Comparison of ENCODE assay signal across 1 cellular context in genomic region chr10:75234017-75234682, GRCh38.
TF ChIP-seq lines count a peak whose summit lies in the region.

No MANE protein-coding gene starts in this region.

TF ChIP-seq in K562, 482 proteins besides CTCF, POLR2A, EP300 and RAD21 (continued from another document and continues in another):
- TF ChIP-seq ZNF592 (IDR thresholded peaks at IDR 0.05): 0 out of 2 replicates have a peak, but pooled peaks have one; percentile 58
- no peak for TF ChIP-seq ZNF253 (CRISPR knock-in tag; conservative IDR thresholded peaks at IDR 0.05)
- TF ChIP-seq PCBP2 (IDR thresholded peaks at IDR 0.05; ENCODE audit: low read depth, low read length, poor library complexity, severe bottlenecking): no peak
- TF ChIP-seq TAF9B (IDR thresholded peaks at IDR 0.05; ENCODE audit: partially characterized antibody): no peak
- TF ChIP-seq ZNF511 (CRISPR knock-in tag; IDR thresholded peaks at IDR 0.05): peak; percentile 41; the same call in 1 of the 2 replicates
- TF ChIP-seq ZC3H8 (IDR thresholded peaks at IDR 0.05): no peak
- 0 out of 2 replicates have a peak, but pooled peaks have one; percentile 12 for TF ChIP-seq DPF2 (IDR thresholded peaks at IDR 0.05)
- no peak for TF ChIP-seq ZBTB33 (CRISPR knock-in tag; IDR thresholded peaks at IDR 0.05)
- TF ChIP-seq TAL1 (IDR thresholded peaks at IDR 0.05): no peak
- no peak for TF ChIP-seq FIP1L1 (IDR thresholded peaks at IDR 0.05; ENCODE audit: low read depth, low read length, poor library complexity, severe bottlenecking)
- TF ChIP-seq RBM14 (IDR thresholded peaks at IDR 0.05; ENCODE audit: borderline replicate concordance, insufficient read depth, low read depth, low read length): no peak
- TF ChIP-seq, protein P1, sequence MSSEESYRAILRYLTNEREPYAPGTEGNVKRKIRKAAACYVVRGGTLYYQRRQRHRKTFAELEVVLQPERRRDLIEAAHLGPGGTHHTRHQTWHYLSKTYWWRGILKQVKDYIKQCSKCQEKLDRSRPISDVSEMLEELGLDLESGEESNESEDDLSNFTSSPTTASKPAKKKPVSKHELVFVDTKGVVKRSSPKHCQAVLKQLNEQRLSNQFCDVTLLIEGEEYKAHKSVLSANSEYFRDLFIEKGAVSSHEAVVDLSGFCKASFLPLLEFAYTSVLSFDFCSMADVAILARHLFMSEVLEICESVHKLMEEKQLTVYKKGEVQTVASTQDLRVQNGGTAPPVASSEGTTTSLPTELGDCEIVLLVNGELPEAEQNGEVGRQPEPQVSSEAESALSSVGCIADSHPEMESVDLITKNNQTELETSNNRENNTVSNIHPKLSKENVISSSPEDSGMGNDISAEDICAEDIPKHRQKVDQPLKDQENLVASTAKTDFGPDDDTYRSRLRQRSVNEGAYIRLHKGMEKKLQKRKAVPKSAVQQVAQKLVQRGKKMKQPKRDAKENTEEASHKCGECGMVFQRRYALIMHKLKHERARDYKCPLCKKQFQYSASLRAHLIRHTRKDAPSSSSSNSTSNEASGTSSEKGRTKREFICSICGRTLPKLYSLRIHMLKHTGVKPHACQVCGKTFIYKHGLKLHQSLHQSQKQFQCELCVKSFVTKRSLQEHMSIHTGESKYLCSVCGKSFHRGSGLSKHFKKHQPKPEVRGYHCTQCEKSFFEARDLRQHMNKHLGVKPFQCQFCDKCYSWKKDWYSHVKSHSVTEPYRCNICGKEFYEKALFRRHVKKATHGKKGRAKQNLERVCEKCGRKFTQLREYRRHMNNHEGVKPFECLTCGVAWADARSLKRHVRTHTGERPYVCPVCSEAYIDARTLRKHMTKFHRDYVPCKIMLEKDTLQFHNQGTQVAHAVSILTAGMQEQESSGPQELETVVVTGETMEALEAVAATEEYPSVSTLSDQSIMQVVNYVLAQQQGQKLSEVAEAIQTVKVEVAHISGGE (CRISPR knock-in tag; IDR thresholded peaks at IDR 0.05): no peak
- TF ChIP-seq ZNF217 (CRISPR knock-in tag; IDR thresholded peaks at IDR 0.05): no peak
- TF ChIP-seq RFX5 (IDR thresholded peaks at IDR 0.05; ENCODE audit: low read depth, low read length): no peak
- no peak for TF ChIP-seq FOXM1 (IDR thresholded peaks at IDR 0.05; ENCODE audit: low read depth)
- no peak for TF ChIP-seq FOXM1 (CRISPR knock-in tag; IDR thresholded peaks at IDR 0.05; ENCODE audit: low read depth)
- peak; percentile 74 for TF ChIP-seq RBFOX2 (IDR thresholded peaks at IDR 0.05; ENCODE audit: low read depth, low read length)
- TF ChIP-seq PHF21A (IDR thresholded peaks at IDR 0.05; ENCODE audit: borderline replicate concordance, low read depth): no peak
- no peak for TF ChIP-seq KAT2B (IDR thresholded peaks at IDR 0.05; ENCODE audit: low read depth, low read length)
- TF ChIP-seq E2F4 (CRISPR knock-in tag; IDR thresholded peaks at IDR 0.05; ENCODE audit: low read depth): peak; percentile 75; the same call in 1 of the 2 replicates
- no peak for TF ChIP-seq ZNF274 (IDR thresholded peaks at IDR 0.05; ENCODE audit: borderline replicate concordance, low read depth, low read length)
- no peak for TF ChIP-seq ETV5 (CRISPR knock-in tag; IDR thresholded peaks at IDR 0.05; ENCODE audit: low read depth)
- no peak for TF ChIP-seq CHCHD3 (CRISPR knock-in tag; IDR thresholded peaks at IDR 0.05)
- TF ChIP-seq NELFE (IDR thresholded peaks at IDR 0.05; ENCODE audit: insufficient read depth, insufficient read length): no peak
- no peak for TF ChIP-seq HNRNPK (IDR thresholded peaks at IDR 0.05; ENCODE audit: low read depth, low read length, poor library complexity, severe bottlenecking)
- TF ChIP-seq MEF2A (IDR thresholded peaks at IDR 0.05; ENCODE audit: control insufficient read depth, low read depth, low read length): no peak
- TF ChIP-seq HDGF (IDR thresholded peaks at IDR 0.05): peak; percentile 79; the same call in 1 of the 2 replicates
- no peak for TF ChIP-seq TFE3 (CRISPR knock-in tag; IDR thresholded peaks at IDR 0.05)
- peak; percentile 2 for TF ChIP-seq FUS (optimal IDR thresholded peaks at IDR 0.05; ENCODE audit: low read depth, low read length)
- TF ChIP-seq, protein P2, sequence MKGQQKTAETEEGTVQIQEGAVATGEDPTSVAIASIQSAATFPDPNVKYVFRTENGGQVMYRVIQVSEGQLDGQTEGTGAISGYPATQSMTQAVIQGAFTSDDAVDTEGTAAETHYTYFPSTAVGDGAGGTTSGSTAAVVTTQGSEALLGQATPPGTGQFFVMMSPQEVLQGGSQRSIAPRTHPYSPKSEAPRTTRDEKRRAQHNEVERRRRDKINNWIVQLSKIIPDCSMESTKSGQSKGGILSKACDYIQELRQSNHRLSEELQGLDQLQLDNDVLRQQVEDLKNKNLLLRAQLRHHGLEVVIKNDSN (CRISPR knock-in tag; IDR thresholded peaks at IDR 0.05): no peak
- TF ChIP-seq NR1H2 (CRISPR knock-in tag; IDR thresholded peaks at IDR 0.05): no peak
- no peak for TF ChIP-seq ZNF398 (CRISPR knock-in tag; IDR thresholded peaks at IDR 0.05)
- TF ChIP-seq, protein P3, sequence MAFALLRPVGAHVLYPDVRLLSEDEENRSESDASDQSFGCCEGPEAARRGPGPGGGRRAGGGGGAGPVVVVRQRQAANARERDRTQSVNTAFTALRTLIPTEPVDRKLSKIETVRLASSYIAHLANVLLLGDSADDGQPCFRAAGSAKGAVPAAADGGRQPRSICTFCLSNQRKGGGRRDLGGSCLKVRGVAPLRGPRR (CRISPR knock-in tag; IDR thresholded peaks at IDR 0.05): no peak
- TF ChIP-seq ZNF143 (CRISPR knock-in tag; IDR thresholded peaks at IDR 0.05): no peak
- TF ChIP-seq HMBOX1 (IDR thresholded peaks at IDR 0.05): no peak
- TF ChIP-seq SPI1 (IDR thresholded peaks at IDR 0.05; ENCODE audit: borderline replicate concordance, low read depth, low read length): peak; percentile 11; the same call in 1 of the 2 replicates
- TF ChIP-seq CBX2 (IDR thresholded peaks at IDR 0.05; ENCODE audit: insufficient read depth, low read length, poor library complexity, severe bottlenecking): no peak
- peak; percentile 26; the same call in 1 of the 2 replicates for TF ChIP-seq HDAC2 (IDR thresholded peaks at IDR 0.05)
- TF ChIP-seq HES1 (IDR thresholded peaks at IDR 0.05; ENCODE audit: low read depth): no peak
- TF ChIP-seq NR2C1 (IDR thresholded peaks at IDR 0.05): no peak
- TF ChIP-seq NR2C1 (tag; IDR thresholded peaks at IDR 0.05): no peak
- peak; percentile 51 for TF ChIP-seq CEBPB (tag; IDR thresholded peaks at IDR 0.05)
- TF ChIP-seq ESRRB (CRISPR knock-in tag; IDR thresholded peaks at IDR 0.05; ENCODE audit: borderline replicate concordance): no peak
- TF ChIP-seq POLR2AphosphoS5 (IDR thresholded peaks at IDR 0.05; ENCODE audit: control insufficient read depth, insufficient read depth, low read depth, low read length): peak; percentile 78; the same call in 1 of the 2 replicates
- no peak for TF ChIP-seq ZNF584 (CRISPR knock-in tag; IDR thresholded peaks at IDR 0.05; ENCODE audit: low read depth)
- TF ChIP-seq SNRNP70 (optimal IDR thresholded peaks at IDR 0.05; ENCODE audit: low read depth, low read length): no peak
- TF ChIP-seq CHD2 (IDR thresholded peaks at IDR 0.05; ENCODE audit: low read depth, low read length): no peak
- no peak for TF ChIP-seq TCFL5 (CRISPR knock-in tag; conservative IDR thresholded peaks at IDR 0.05)
- TF ChIP-seq ZBTB17 (CRISPR knock-in tag; IDR thresholded peaks at IDR 0.05): no peak
- TF ChIP-seq ZNF133 (CRISPR knock-in tag; IDR thresholded peaks at IDR 0.05): no peak
- peak in 1 of 2 experiments; percentile 68; a peak in 2 of 4 replicates for TF ChIP-seq MAZ (CRISPR knock-in tag; conservative IDR thresholded peaks at IDR 0.05 in 1 of 2, IDR thresholded peaks at IDR 0.05 in 1 of 2)
- no peak for TF ChIP-seq RUNX1 (IDR thresholded peaks at IDR 0.05; ENCODE audit: low read depth)
